In the genomic region with DNA sequence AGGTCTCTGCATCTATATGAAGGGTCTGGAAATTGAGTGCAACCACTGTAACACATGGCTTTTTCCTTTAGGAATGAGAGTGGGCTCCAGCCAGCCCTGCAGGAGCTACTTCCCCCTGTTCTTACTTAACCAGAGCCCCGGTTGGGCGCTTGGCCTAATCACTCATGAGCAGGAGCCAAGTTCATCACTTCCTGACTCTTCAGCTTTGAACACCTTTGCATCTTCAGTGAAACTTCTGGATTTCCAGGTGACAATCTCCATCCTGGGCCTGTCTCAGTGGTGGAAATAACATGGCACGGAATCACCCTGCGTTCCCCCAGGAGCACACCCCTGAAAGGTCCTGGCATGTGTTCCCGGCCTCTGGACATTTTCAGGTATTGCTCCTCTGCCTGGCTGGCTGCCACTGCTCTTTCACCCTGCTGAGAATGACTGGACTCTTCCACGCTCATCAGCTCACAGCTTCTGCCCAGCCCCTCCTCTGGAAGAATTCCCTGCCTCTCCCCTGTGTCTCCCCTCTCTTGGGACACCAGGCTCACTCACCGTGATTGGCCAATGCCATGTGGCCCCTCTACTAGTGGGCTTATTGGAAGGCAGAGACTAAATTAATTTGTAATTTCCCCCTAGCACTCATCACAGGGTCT, we compare ENCODE assay signal across 20 cellular contexts.
DNase-seq lines count a peak whose midpoint lies in the region; ATAC-seq and TF ChIP-seq lines count a peak whose summit lies in the region.
"Had no signal": no experiment of that assay in that cellular context is flagged by ENCODE, and none has a peak within 500 bp of the region (broad histone marks: within the 10 kb centered on the region; RNA-seq: fewer than 3 reads in every experiment).

No MANE protein-coding gene starts in this region.

- no peak overlapping the region for H3K4me2 ChIP-seq in MM.1S (ENCODE audit: low read depth, low read length)
- H3K4me2 ChIP-seq: A549 had no signal

- no peak overlapping the region for H2AFZ ChIP-seq in MM.1S (ENCODE audit: low read length)
- H2AFZ ChIP-seq: GM23248 had no signal

- no peak overlapping the region for H3K4me3 ChIP-seq in left ventricle myocardium inferior
- no peak overlapping the region for H3K4me3 ChIP-seq in fibroblast of mammary gland (ENCODE audit: control insufficient read depth, low read depth, low read length)
- no peak overlapping the region for H3K4me3 ChIP-seq in MM.1S (ENCODE audit: low read length)
- H3K4me3 ChIP-seq: A549, GM23248, HAP-1 had no signal

- H3K9me3 ChIP-seq in left ventricle myocardium inferior (replicated peaks) (no peaks in the 10 kb centered on the region), MM.1S (replicated peaks; ENCODE audit: insufficient read depth, low read length) (no peaks in the 10 kb centered on the region; the same call in 1 of the 2 replicates)
- H3K9me3 ChIP-seq: A549, HAP-1 had no signal

- H3K79me2 ChIP-seq in MM.1S (ENCODE audit: low read length) = no peaks in the 10 kb centered on the region

- no peak overlapping the region for H3K9ac ChIP-seq in MM.1S (ENCODE audit: low read length)
- H3K9ac ChIP-seq: GM23248 had no signal

- ATAC-seq in Right ventricle myocardium inferior = no peak
- no peak for ATAC-seq in GM18519 (IDR thresholded peaks at IDR 0.05; ENCODE audit: low FRiP score, unreplicated experiment)
- ATAC-seq in left lobe of liver = no peak
- ATAC-seq: A549, Panc1 had no signal

- H3F3A ChIP-seq in MM.1S (ENCODE audit: insufficient read depth, low read length) = no peaks in the 10 kb centered on the region

- no peaks in the 10 kb centered on the region for H3K9me2 ChIP-seq in MM.1S (replicated peaks; ENCODE audit: insufficient read depth, low read length)

- H3K36me3 ChIP-seq in left ventricle myocardium inferior (no peaks in the 10 kb centered on the region), MM.1S (replicated peaks; ENCODE audit: insufficient read depth, low read length) (no peaks in the 10 kb centered on the region)
- H3K36me3 ChIP-seq: HAP-1 had no signal

- TF ChIP-seq CTCF in left ventricle myocardium inferior (IDR thresholded peaks at IDR 0.05; ENCODE audit: borderline replicate concordance) = no peak
- TF ChIP-seq CTCF in fibroblast of mammary gland (conservative IDR thresholded peaks at IDR 0.05; ENCODE audit: control insufficient read depth, insufficient read depth, low read depth, low read length) = no peak
- TF ChIP-seq CTCF in MM.1S (IDR thresholded peaks at IDR 0.05; ENCODE audit: low read length) = no peak

- H3K4me1 ChIP-seq in left ventricle myocardium inferior = peaks cover 46% of the 10 kb centered on the region
- no peaks in the 10 kb centered on the region for H3K4me1 ChIP-seq in MM.1S (ENCODE audit: low read length)
- H3K4me1 ChIP-seq: HAP-1 had no signal

- H3K27me3 ChIP-seq in left ventricle myocardium inferior (ENCODE audit: low read depth) = no peaks in the 10 kb centered on the region
- no peaks in the 10 kb centered on the region for H3K27me3 ChIP-seq in MM.1S (replicated peaks; ENCODE audit: insufficient read depth, low read length)

- H4K20me1 ChIP-seq in MM.1S (ENCODE audit: insufficient read depth, low read length) = no peaks in the 10 kb centered on the region

- intact Hi-C loops in Right ventricle myocardium inferior (cut with DNase I) = no loop called here
- intact Hi-C loops in left ventricle myocardium inferior (cut with micrococcal nuclease) = no loop called here

- peak; percentile 66 for DNase-seq in Right ventricle myocardium inferior (ENCODE audit: missing footprints)
- DNase-seq in left ventricle myocardium inferior = no peak
- DNase-seq in NCI-H69 (lab: John Stamatoyannopoulos, UW) = peak; percentile 31
- DNase-seq in fibroblast of mammary gland (ENCODE audit: low read depth) = peak; percentile 20
- DNase-seq in renal cortical epithelial cell (ENCODE audit: low read depth) = peak; percentile 44
- DNase-seq in MM.1S = no peak
- no peak for DNase-seq in left lobe of liver (ENCODE audit: low spot score)
- DNase-seq: CD4-positive, CD25-positive, alpha-beta regulatory T cell; EL; GM23248; Kasumi-1; NCI-H1092; NCI-H1436; NCI-H187 treated with DMSO at 0.1 percent for 48 hours; NCI-H2107; NCI-H748 treated with DMSO at 0.1 percent for 48 hours had no signal

- H3K27ac ChIP-seq in left ventricle myocardium inferior (replicated peaks) (no peak overlapping the region), MM.1S (ENCODE audit: low read length) (no peak overlapping the region)
- H3K27ac ChIP-seq: GM23248 had no signal

Comparison
In these comparisons a context has a peak if more than half of its experiments do, and no peak if none do; other contexts are left out.
1. DNase-seq: peak in Right ventricle myocardium inferior (single experiment), NCI-H69 (single experiment), fibroblast of mammary gland (single experiment) and renal cortical epithelial cell (single experiment); none in left ventricle myocardium inferior (single experiment), MM.1S (single experiment) and left lobe of liver (single experiment).